ENCODE assay signal across 8 cellular contexts in genomic region chr10:125823663-125824251, GRCh38. TPM values are rescaled to one million over a fixed set of nuclear protein-coding genes. Genes with fewer than 3 reads are reported as not detected.
A peak's percentile ranks its signal among the peaks of the same experiment; 100 is the strongest.
DNase-seq lines count a peak whose midpoint lies in the region; ATAC-seq and TF ChIP-seq lines count a peak whose summit lies in the region.

No MANE protein-coding gene starts in this region.

- peak; percentile 15 for DNase-seq in activated CD4-positive, alpha-beta T cell treated with anti-CD3 and anti-CD28 coated beads for 48 hours
- no peak for DNase-seq in activated CD4-positive, alpha-beta T cell treated with anti-CD3 and anti-CD28 coated beads for 1 hour
- no peak for DNase-seq in MM.1S
- peak; percentile 4 for DNase-seq in mammary epithelial cell
- no peak for DNase-seq in Ammon's horn (ENCODE audit: low spot score)

- H3K9me2 ChIP-seq in MM.1S (replicated peaks; ENCODE audit: insufficient read depth, low read length) = no peaks in the 10 kb centered on the region

- H3K9ac ChIP-seq in MM.1S (ENCODE audit: low read length) (peak overlapping the region; percentile 88), mammary epithelial cell (ENCODE audit: insufficient read depth, low read length) (peak overlapping the region; percentile 89), mucosa of rectum (ENCODE audit: low read depth in 1 of 2, low read length in 2 of 2) (peak overlapping the region; percentile 52 to 72)

- H3K27me3 ChIP-seq in MM.1S (replicated peaks; ENCODE audit: insufficient read depth, low read length) (no peaks in the 10 kb centered on the region), mammary epithelial cell (ENCODE audit: insufficient read depth, low read length) (no peaks in the 10 kb centered on the region), mucosa of rectum (ENCODE audit: control insufficient read depth in 2 of 2, insufficient read depth in 2 of 2, low read length in 2 of 2) (no peaks in the 10 kb centered on the region)

- H3K79me2 ChIP-seq in MM.1S (ENCODE audit: low read length) (peaks cover 71% of the 10 kb centered on the region), mammary epithelial cell (ENCODE audit: insufficient read depth, low read length) (peaks cover 83% of the 10 kb centered on the region)

- H3K9me3 ChIP-seq in MM.1S (replicated peaks; ENCODE audit: insufficient read depth, low read length) = no peaks in the 10 kb centered on the region
- no peaks in the 10 kb centered on the region for H3K9me3 ChIP-seq in mammary epithelial cell (replicated peaks; ENCODE audit: insufficient read depth, low read length)
- H3K9me3 ChIP-seq in mucosa of rectum (ENCODE audit: control insufficient read depth in 2 of 2, low read length in 2 of 2) = no peaks in the 10 kb centered on the region

- H3K4me2 ChIP-seq in MM.1S (ENCODE audit: low read depth, low read length) (peak overlapping the region; percentile 62), mammary epithelial cell (ENCODE audit: insufficient read depth, low read depth, low read length) (peak overlapping the region; percentile 83)

- TF ChIP-seq CTCF in MM.1S (IDR thresholded peaks at IDR 0.05; ENCODE audit: low read length) (no peak), mammary epithelial cell (conservative IDR thresholded peaks at IDR 0.05 in 1 of 2, IDR thresholded peaks at IDR 0.05 in 1 of 2; ENCODE audit: extremely low read depth in 1 of 2, insufficient read depth in 1 of 2, low read depth in 1 of 2, low read length in 2 of 2) (no peak)

- peaks cover 12% of the 10 kb centered on the region; the same call in 1 of the 2 replicates for H3F3A ChIP-seq in MM.1S (ENCODE audit: insufficient read depth, low read length)

- H3K4me1 ChIP-seq in MM.1S (ENCODE audit: low read length) (peaks cover 42% of the 10 kb centered on the region), mammary epithelial cell (ENCODE audit: insufficient read depth, low read length) (peaks cover 21% of the 10 kb centered on the region), mucosa of rectum (ENCODE audit: control insufficient read depth in 2 of 2, insufficient read depth in 2 of 2, low read length in 2 of 2) (peaks cover 11 to 14% of the 10 kb centered on the region in 2 donors)

- intact Hi-C loops in mammary epithelial cell (cut with micrococcal nuclease) = no loop called here

- dilution Hi-C loops in mammary epithelial cell (cut with HindIII; ENCODE audit: low sequenced_read_pairs) = no loop called here

- H4K20me1 ChIP-seq in MM.1S (ENCODE audit: insufficient read depth, low read length) (no peaks in the 10 kb centered on the region; the same call in 1 of the 2 replicates), mammary epithelial cell (ENCODE audit: insufficient read depth, low read length) (no peaks in the 10 kb centered on the region)

- 0% methylated on average over 13 of the region's 20 CpGs for WGBS in mammary epithelial cell (ENCODE audit: low coverage, missing lambda C conversion rate)

- H3K4me3 ChIP-seq in MM.1S (ENCODE audit: low read length) = peak overlapping the region; percentile 91
- H3K4me3 ChIP-seq in mammary epithelial cell (replicated peaks in 1 of 3; ENCODE audit: insufficient read depth in 1 of 3, low read depth in 2 of 3, low read length in 3 of 3) = peak overlapping the region; percentile 62 to 88 (median 64)
- H3K4me3 ChIP-seq in mucosa of rectum (ENCODE audit: low read length in 2 of 2) = peak overlapping the region; percentile 85 to 86

- CTCF ChIA-PET in mammary epithelial cell (lab: Charles Lee; ENCODE audit: low non-redundant PET) = no interaction called here

- H3K36me3 ChIP-seq in MM.1S (replicated peaks; ENCODE audit: insufficient read depth, low read length) (peaks cover 9% of the 10 kb centered on the region), mammary epithelial cell (ENCODE audit: insufficient read depth, low read length) (peaks cover 15% of the 10 kb centered on the region), mucosa of rectum (ENCODE audit: control insufficient read depth in 2 of 2, insufficient read depth in 2 of 2, low read length in 2 of 2) (peaks cover 12 to 16% of the 10 kb centered on the region in 2 donors)

- TSS peak; percentile 65 for BruUV-seq in mammary epithelial cell (replicated peaks; lab: Mats Ljungman, UMichigan)

- no peak for ATAC-seq in HG03442 (IDR thresholded peaks at IDR 0.05; ENCODE audit: unreplicated experiment)
- ATAC-seq in HG03565 (IDR thresholded peaks at IDR 0.05; ENCODE audit: unreplicated experiment) = no peak

- peak overlapping the region; percentile 79; the same call in 1 of the 2 replicates for H3K27ac ChIP-seq in MM.1S (ENCODE audit: low read length)
- peak overlapping the region; percentile 84 for H3K27ac ChIP-seq in mammary epithelial cell (ENCODE audit: insufficient read depth, low read depth, low read length)
- peak overlapping the region; percentile 78 to 89 for H3K27ac ChIP-seq in mucosa of rectum (ENCODE audit: low read depth in 2 of 2, low read length in 2 of 2)

- H2AFZ ChIP-seq in MM.1S (ENCODE audit: low read length) = peak overlapping the region; percentile 70
- H2AFZ ChIP-seq in mammary epithelial cell (ENCODE audit: low read depth, low read length) = peak overlapping the region; percentile 91

- in situ Hi-C loops in mammary epithelial cell (cut with MboI; ENCODE audit: low sequenced_read_pairs in 2 of 2) = no loop called here

RNA-seq across cellular contexts. Expression of gene BCCIP, which starts 0.4 kb away (rescaled TPM):
- total RNA-seq in mammary epithelial cell = 10 to 100 TPM; 21.2 to 74.4 TPM
- 44.1 TPM for polyA plus RNA-seq in mammary epithelial cell
- polyA minus RNA-seq in mammary epithelial cell = 21.2 TPM

RNA-seq across cellular contexts. Expression of gene UROS, which starts 0.7 kb away (rescaled TPM):
- 10 to 100 TPM; 55.8 to 63.7 TPM for total RNA-seq in mammary epithelial cell
- polyA plus RNA-seq in mammary epithelial cell = 42.7 TPM
- polyA minus RNA-seq in mammary epithelial cell = 24.8 TPM

RNA-seq across cellular contexts. Expression of gene MMP21, which starts 48.1 kb away (rescaled TPM):
- not detected for total RNA-seq in mammary epithelial cell
- polyA plus RNA-seq in mammary epithelial cell = not detected
- not detected for polyA minus RNA-seq in mammary epithelial cell

RNA-seq across cellular contexts. Expression of gene DHX32, which starts 57.3 kb away (rescaled TPM):
- total RNA-seq in mammary epithelial cell = 10 to 100 TPM; 46.4 to 53.7 TPM
- polyA plus RNA-seq in mammary epithelial cell = 31.8 TPM
- polyA minus RNA-seq in mammary epithelial cell = 45.5 TPM

Comparison
In these comparisons a context has a peak if more than half of its experiments do, and no peak if none do; other contexts are left out.
1. DNase-seq: peak in activated CD4-positive, alpha-beta T cell treated with anti-CD3 and anti-CD28 coated beads for 48 hours (single experiment) and mammary epithelial cell (single experiment); none in activated CD4-positive, alpha-beta T cell treated with anti-CD3 and anti-CD28 coated beads for 1 hour (single experiment), MM.1S (single experiment) and Ammon's horn (single experiment).
2. Peak in every context shown above with its lines, with median percentiles within 50 percentile points of each other: H3K27ac ChIP-seq, H3K4me3 ChIP-seq and H3K9ac ChIP-seq.